ENCODE assay signal across 8 cellular contexts in the genomic region with DNA sequence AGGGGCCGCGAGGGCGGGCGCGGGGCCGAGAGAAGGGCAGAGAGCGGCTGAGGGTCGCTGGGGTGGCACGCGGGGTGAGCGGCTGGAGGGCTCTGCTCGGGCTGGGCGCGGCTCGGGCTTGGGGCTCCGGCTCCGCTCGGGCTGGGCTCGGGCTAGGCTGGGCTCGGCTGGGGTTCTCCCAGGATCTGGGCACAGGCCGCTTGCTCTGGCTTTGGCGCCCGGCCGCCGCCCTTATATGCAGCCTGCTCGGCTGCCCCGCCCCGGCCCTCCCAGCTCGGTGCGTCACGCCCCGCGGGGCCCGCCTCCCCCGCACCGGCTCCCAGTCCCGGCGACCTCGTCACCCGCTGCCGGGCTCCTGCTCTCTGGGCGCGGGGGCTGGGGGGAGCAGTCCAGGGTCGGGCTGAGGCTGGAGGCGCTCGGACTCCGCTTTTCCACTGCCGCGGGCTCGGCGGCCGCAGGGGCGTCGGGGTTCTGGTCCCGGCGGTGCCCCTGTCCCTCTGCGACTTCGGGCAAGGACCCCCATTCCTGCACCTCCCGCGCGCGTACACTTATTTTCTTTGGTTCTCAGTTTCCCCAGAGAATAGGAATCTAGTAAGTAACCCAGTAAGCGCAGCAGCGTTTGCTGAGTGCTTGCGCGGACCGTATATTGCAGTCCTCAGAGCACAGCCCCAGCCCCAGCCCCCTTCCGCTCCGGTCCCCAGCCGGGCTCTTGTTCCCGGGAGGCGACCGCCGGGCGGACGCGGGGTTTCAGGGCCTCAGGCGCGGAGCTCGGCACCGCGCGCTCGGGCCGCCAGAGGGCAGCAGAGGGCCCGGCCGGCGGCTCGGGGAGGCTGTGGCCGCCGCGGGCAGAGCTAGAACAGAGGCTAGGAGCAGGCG. TPM values are rescaled to one million over a fixed set of nuclear protein-coding genes. Genes with fewer than 3 reads are reported as not detected.
DNase-seq lines count a peak whose midpoint lies in the region; ATAC-seq, FAIRE-seq and TF ChIP-seq lines count a peak whose summit lies in the region.

A gene with protein sequence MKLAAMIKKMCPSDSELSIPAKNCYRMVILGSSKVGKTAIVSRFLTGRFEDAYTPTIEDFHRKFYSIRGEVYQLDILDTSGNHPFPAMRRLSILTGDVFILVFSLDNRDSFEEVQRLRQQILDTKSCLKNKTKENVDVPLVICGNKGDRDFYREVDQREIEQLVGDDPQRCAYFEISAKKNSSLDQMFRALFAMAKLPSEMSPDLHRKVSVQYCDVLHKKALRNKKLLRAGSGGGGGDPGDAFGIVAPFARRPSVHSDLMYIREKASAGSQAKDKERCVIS (minus strand): TSS at position 207 of the 876 bp plus-strand sequence. CDS start 214 bp downstream, outside the sequence.

- H3K9me3 Mint-ChIP-seq in activated T-helper 2 cell treated with anti-CD3 and anti-CD28 coated beads, Interferon-gamma antibody, Interleukin-2, Interleukin-4, amounts not matched to agents 10 μg/mL and 5 μg/mL and 100 μg/mL, durations not matched to agents 14 hours and 24 hours and 36 hours, result no peaks in the 10 kb centered on the region
- no peaks in the 10 kb centered on the region for H3K9me3 Mint-ChIP-seq in nephron

- H3K4me3 ChIP-seq in BLaER1, result peak within 1 kb of the TSS; percentile 77
- H3K4me3 ChIP-seq in fibroblast of pulmonary artery (replicated peaks; ENCODE audit: low read depth, low read length), result peak within 1 kb of the TSS; percentile 62

- no peaks in the 10 kb centered on the region for H3K9me3 ChIP-seq in BLaER1

- H3K27ac ChIP-seq in BLaER1, result peak within 1 kb of the TSS; percentile 75

- H3K4me1 ChIP-seq in BLaER1, result peaks cover 72% of the 10 kb centered on the region

- DNase-seq in HTR-8/SVneo (ENCODE audit: insufficient read length, low spot score) (peak; percentile 89), RCC 7860 (ENCODE audit: low spot score) (peak; percentile 22), fibroblast of pulmonary artery (ENCODE audit: low read depth) (peak; percentile 84)
- DNase-seq in activated T-helper 2 cell treated with anti-CD3 and anti-CD28 coated beads, Interferon-gamma antibody, Interleukin-2, Interleukin-4, amounts not matched to agents 10 μg/mL and 5 μg/mL and 100 μg/mL, durations not matched to agents 14 hours and 24 hours and 36 hours (ENCODE audit: low spot score), result peak; percentile 76
- peak; percentile 88 for DNase-seq in stimulated activated naive CD8-positive, alpha-beta T cell treated with anti-CD3 and anti-CD28 coated beads, Interleukin-15, Interleukin-2, amounts not matched to agents 100 U/mL and 50 U/mL, for 24 hours

- FAIRE-seq in HTR-8/SVneo (lab: Jason Lieb, UNC) (peak; percentile 82), RCC 7860 (lab: Jason Lieb, UNC) (no peak)

- H3K27me3 ChIP-seq in BLaER1, result peaks cover 20% of the 10 kb centered on the region

- H3K4me2 ChIP-seq in BLaER1, result peak within 1 kb of the TSS; percentile 100

- H3K4me3 Mint-ChIP-seq in activated T-helper 2 cell treated with anti-CD3 and anti-CD28 coated beads, Interferon-gamma antibody, Interleukin-2, Interleukin-4, amounts not matched to agents 10 μg/mL and 5 μg/mL and 100 μg/mL, durations not matched to agents 14 hours and 24 hours and 36 hours (ENCODE audit: low read depth), result peak within 1 kb of the TSS; percentile 79
- H3K4me3 Mint-ChIP-seq in nephron, result peak within 1 kb of the TSS; percentile 85 to 88 (median 86)

- peaks cover 8% of the 10 kb centered on the region for H3K4me1 Mint-ChIP-seq in activated T-helper 2 cell treated with anti-CD3 and anti-CD28 coated beads, Interferon-gamma antibody, Interleukin-2, Interleukin-4, amounts not matched to agents 10 μg/mL and 5 μg/mL and 100 μg/mL, durations not matched to agents 14 hours and 24 hours and 36 hours (ENCODE audit: low read depth)
- H3K4me1 Mint-ChIP-seq in nephron, result peaks cover 19% of the 10 kb centered on the region

- intact Hi-C loops in activated T-helper 2 cell treated with anti-CD3 and anti-CD28 coated beads, Interferon-gamma antibody, Interleukin-2, Interleukin-4, amounts not matched to agents 10 μg/mL and 5 μg/mL and 100 μg/mL, durations not matched to agents 14 hours and 24 hours and 36 hours (cut with micrococcal nuclease), result loop anchor here (1.0 to 2.0 kb wide), 6 partner anchors 12 to 146 kb away; a partner anchor contains a TSS

- H3K27ac Mint-ChIP-seq in activated T-helper 2 cell treated with anti-CD3 and anti-CD28 coated beads, Interferon-gamma antibody, Interleukin-2, Interleukin-4, amounts not matched to agents 10 μg/mL and 5 μg/mL and 100 μg/mL, durations not matched to agents 14 hours and 24 hours and 36 hours, result peak within 1 kb of the TSS; percentile 25
- peak within 1 kb of the TSS in 1 of 3 experiments; percentile 1 for H3K27ac Mint-ChIP-seq in nephron

- H4K20me1 ChIP-seq in BLaER1, result peaks cover 41% of the 10 kb centered on the region

- peaks cover 17% of the 10 kb centered on the region for H3K27me3 Mint-ChIP-seq in activated T-helper 2 cell treated with anti-CD3 and anti-CD28 coated beads, Interferon-gamma antibody, Interleukin-2, Interleukin-4, amounts not matched to agents 10 μg/mL and 5 μg/mL and 100 μg/mL, durations not matched to agents 14 hours and 24 hours and 36 hours (ENCODE audit: low read depth)
- peaks cover 39% of the 10 kb centered on the region for H3K27me3 Mint-ChIP-seq in nephron (ENCODE audit: low read depth)

- peaks cover 21% of the 10 kb centered on the region for H3K36me3 Mint-ChIP-seq in activated T-helper 2 cell treated with anti-CD3 and anti-CD28 coated beads, Interferon-gamma antibody, Interleukin-2, Interleukin-4, amounts not matched to agents 10 μg/mL and 5 μg/mL and 100 μg/mL, durations not matched to agents 14 hours and 24 hours and 36 hours (ENCODE audit: low read depth)
- peaks cover 17% of the 10 kb centered on the region for H3K36me3 Mint-ChIP-seq in nephron (ENCODE audit: low read depth)

- H3K9ac ChIP-seq in BLaER1, result peak within 1 kb of the TSS; percentile 82

- ATAC-seq in GM19397 (IDR thresholded peaks at IDR 0.05; ENCODE audit: unreplicated experiment), result peak; percentile 67
- peak; percentile 83 for ATAC-seq in stimulated activated naive CD8-positive, alpha-beta T cell treated with anti-CD3 and anti-CD28 coated beads, Interleukin-15, Interleukin-2, amounts not matched to agents 100 U/mL and 50 U/mL, for 24 hours

- TF ChIP-seq CTCF in fibroblast of pulmonary artery (IDR thresholded peaks at IDR 0.05; ENCODE audit: low read length, missing control alignments), result peak; percentile 23
- TF ChIP-seq CTCF in nephron (IDR thresholded peaks at IDR 0.05; ENCODE audit: unreplicated experiment in 3 of 3), result peak; percentile 97 to 98 (median 98)

- H3K36me3 ChIP-seq in BLaER1, result peaks cover 12% of the 10 kb centered on the region; the same call in 1 of the 2 replicates

RNA-seq across cellular contexts. Expression of the gene that starts here (rescaled TPM):
- 4.6 and 4.9 TPM in 2 replicates for total RNA-seq in activated T-helper 2 cell treated with anti-CD3 and anti-CD28 coated beads, Interferon-gamma antibody, Interleukin-2, Interleukin-4, amounts not matched to agents 10 μg/mL and 5 μg/mL and 100 μg/mL, durations not matched to agents 14 hours and 24 hours and 36 hours

Comparison
In these comparisons a context has a peak if more than half of its experiments do, and no peak if none do; other contexts are left out.
1. Peak in every context shown above with its lines: DNase-seq, ATAC-seq, H3K4me3 ChIP-seq and H3K27ac ChIP-seq.
2. DNase-seq: peak in every context shown above with its lines; median percentile 89 in HTR-8/SVneo; 88 in stimulated activated naive CD8-positive, alpha-beta T cell treated with anti-CD3 and anti-CD28 coated beads, Interleukin-15, Interleukin-2, amounts not matched to agents 100 U/mL and 50 U/mL, for 24 hours; 84 in fibroblast of pulmonary artery; 76 in activated T-helper 2 cell treated with anti-CD3 and anti-CD28 coated beads, Interferon-gamma antibody, Interleukin-2, Interleukin-4, amounts not matched to agents 10 μg/mL and 5 μg/mL and 100 μg/mL, durations not matched to agents 14 hours and 24 hours and 36 hours; 22 in RCC 7860.